ENCODE assay signal across 1 cellular context in genomic region chr18:9906407-9906955, GRCh38.
A peak's percentile ranks its signal among the peaks of the same experiment; 100 is the strongest.
TF ChIP-seq lines count a peak whose summit lies in the region.

No MANE protein-coding gene starts in this region.

TF ChIP-seq in K562, 482 proteins besides CTCF, POLR2A, EP300 and RAD21:
- TF ChIP-seq HMBOX1 (IDR thresholded peaks at IDR 0.05): peak; percentile 89
- no peak for TF ChIP-seq CBFB (CRISPR knock-in tag; IDR thresholded peaks at IDR 0.05)
- no peak for TF ChIP-seq NR2C1 (IDR thresholded peaks at IDR 0.05)
- 0 out of 2 replicates have a peak, but pooled peaks have one; percentile 25 for TF ChIP-seq NR2C1 (tag; IDR thresholded peaks at IDR 0.05)
- TF ChIP-seq SPI1 (IDR thresholded peaks at IDR 0.05; ENCODE audit: borderline replicate concordance, low read depth, low read length): peak; percentile 63
- peak; percentile 19 for TF ChIP-seq RBM25 (IDR thresholded peaks at IDR 0.05; ENCODE audit: low read depth, low read length, severe bottlenecking)
- peak; percentile 49; the same call in 1 of the 2 replicates for TF ChIP-seq SMARCA5 (IDR thresholded peaks at IDR 0.05)
- TF ChIP-seq ZNF79 (CRISPR knock-in tag; IDR thresholded peaks at IDR 0.05; ENCODE audit: low read depth): 0 out of 2 replicates have a peak, but pooled peaks have one; percentile 16
- no peak for TF ChIP-seq ZNF830 (CRISPR knock-in tag; IDR thresholded peaks at IDR 0.05)
- TF ChIP-seq FOXJ2 (tag; IDR thresholded peaks at IDR 0.05): 0 out of 2 replicates have a peak, but pooled peaks have one; percentile 17
- TF ChIP-seq PCBP2 (IDR thresholded peaks at IDR 0.05; ENCODE audit: low read depth, low read length, poor library complexity, severe bottlenecking): no peak
- TF ChIP-seq CREB3 (tag; conservative IDR thresholded peaks at IDR 0.05; ENCODE audit: low read depth): peak; percentile 30; the same call in 1 of the 2 replicates
- peak; percentile 32; the same call in 1 of the 2 replicates for TF ChIP-seq L3MBTL2 (IDR thresholded peaks at IDR 0.05)
- TF ChIP-seq HDAC2 (IDR thresholded peaks at IDR 0.05): 0 out of 2 replicates have a peak, but pooled peaks have one; percentile 15
- TF ChIP-seq TEAD2 (tag; IDR thresholded peaks at IDR 0.05): no peak
- TF ChIP-seq NR1H2 (CRISPR knock-in tag; IDR thresholded peaks at IDR 0.05): 0 out of 2 replicates have a peak, but pooled peaks have one; percentile 71
- TF ChIP-seq NBN (IDR thresholded peaks at IDR 0.05; ENCODE audit: low read depth): peak; percentile 69; the same call in 1 of the 2 replicates
- TF ChIP-seq RCOR1 (IDR thresholded peaks at IDR 0.05; ENCODE audit: borderline replicate concordance in 1 of 2, low read depth in 2 of 2, low read length in 2 of 2): 0 out of 4 replicates have a peak, but pooled peaks of 1 of the 2 experiments have one; percentile 5
- TF ChIP-seq ZNF146 (CRISPR knock-in tag; IDR thresholded peaks at IDR 0.05; ENCODE audit: unreplicated experiment): peak; percentile 72
- TF ChIP-seq ATF6 (CRISPR knock-in tag; IDR thresholded peaks at IDR 0.05): 0 out of 2 replicates have a peak, but pooled peaks have one; percentile 25
